22 cellular contexts compared by ENCODE assay signal in the genomic region with DNA sequence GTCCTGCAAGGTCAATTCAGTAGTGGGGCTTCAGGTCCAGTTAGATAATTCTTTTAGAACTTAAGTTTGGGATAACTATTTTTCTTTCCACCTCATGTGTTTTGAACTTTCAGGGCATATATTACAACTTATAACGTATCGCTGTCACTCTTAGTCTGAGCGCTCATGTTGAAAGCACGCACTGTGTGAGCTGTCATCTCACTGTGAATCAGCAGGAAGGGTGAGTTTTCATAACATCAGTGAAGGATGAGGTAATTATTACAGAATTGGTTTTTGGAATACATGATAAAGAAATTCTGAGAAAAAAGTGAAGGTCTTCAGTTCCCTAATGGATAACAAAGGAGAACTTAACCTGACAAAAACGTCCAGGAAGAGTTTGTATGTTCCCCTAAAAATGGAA. TPM values are rescaled to one million over a fixed set of nuclear protein-coding genes. Genes with fewer than 3 reads are reported as not detected.
DNase-seq lines count a peak whose midpoint lies in the region; ATAC-seq and TF ChIP-seq lines count a peak whose summit lies in the region.
"Had no signal": no experiment of that assay in that cellular context is flagged by ENCODE, and none has a peak within 500 bp of the region (broad histone marks: within the 10 kb centered on the region; RNA-seq: fewer than 3 reads in every experiment).

No MANE protein-coding gene starts in this region.

- no peaks in the 10 kb centered on the region for H3F3A ChIP-seq in PC-3 (ENCODE audit: low read length, unreplicated experiment)

- H3K4me1 Mint-ChIP-seq in chondrocyte (ENCODE audit: low read depth) (peaks cover 34% of the 10 kb centered on the region), CD14-positive monocyte (peaks cover 4% of the 10 kb centered on the region)

- no peak overlapping the region for H3K9ac ChIP-seq in PC-3 (ENCODE audit: low read length)

- CTCF ChIA-PET in PC-3 (lab: Charles Lee) (no interaction called here), HEK293T (lab: Yijun Ruan, JAX) (no interaction called here)

- H3K9me3 ChIP-seq in PC-3 (ENCODE audit: low read length), result no peaks in the 10 kb centered on the region
- no peaks in the 10 kb centered on the region for H3K9me3 ChIP-seq in sigmoid colon
- H3K9me3 ChIP-seq: colonic mucosa, mucosa of descending colon, vagina had no signal

- POLR2A ChIA-PET in PC-3 (lab: Charles Lee; ENCODE audit: unreplicated experiment) (interaction anchor here (0.7 kb wide), 1 partner anchor 482 kb away, joined by 4 read pairs; no protein-coding TSS in a partner anchor), HEK293T (lab: Yijun Ruan, JAX) (no interaction called here)

- no peak overlapping the region for H2AFZ ChIP-seq in PC-3 (ENCODE audit: low read length)

- intact Hi-C loops in PC-3 (cut with micrococcal nuclease) (no loop called here), CD14-positive monocyte (cut with micrococcal nuclease) (no loop called here), sigmoid colon (cut with DNase I) (no loop called here)

- H3K4me3 ChIP-seq in PC-3 (ENCODE audit: low read length) (no peak overlapping the region), sigmoid colon (no peak overlapping the region)
- H3K4me3 ChIP-seq: colonic mucosa, mucosa of descending colon, skin epidermis, vagina had no signal

- no peak overlapping the region for H3K4me2 ChIP-seq in PC-3 (ENCODE audit: low read length)

- H3K4me3 Mint-ChIP-seq in chondrocyte (ENCODE audit: unreplicated experiment), result no peak overlapping the region
- no peak overlapping the region for H3K4me3 Mint-ChIP-seq in CD14-positive monocyte

- DNase-seq in Caki2 (ENCODE audit: low read depth), result peak; percentile 78
- DNase-seq in PC-3, result peak; percentile 56
- DNase-seq in chondrocyte (ENCODE audit: low spot score), result no peak
- peak; percentile 52 for DNase-seq in non-pigmented ciliary epithelial cell (ENCODE audit: low read depth)
- DNase-seq in CD14-positive monocyte (ENCODE audit: low spot score), result no peak
- no peak for DNase-seq in sigmoid colon
- DNase-seq in HEK293T (ENCODE audit: extremely low spot score), result no peak
- DNase-seq in COLO668 (lab: John Stamatoyannopoulos, UW; ENCODE audit: unreplicated experiment), result no peak
- DNase-seq: activated CD4-positive, alpha-beta T cell treated with anti-CD3 and anti-CD28 coated beads for 4 hours; activated CD8-positive, alpha-beta memory T cell treated with anti-CD3 and anti-CD28 coated beads, Interleukin-2, amount 50 U/mL, for 48 hours; colonic mucosa; hypothalamus; left cardiac atrium; mucosa of descending colon; NCI-H187; NCI-H510A; occipital lobe; stimulated activated naive CD8-positive, alpha-beta T cell treated with anti-CD3 and anti-CD28 coated beads, Interleukin-15, Interleukin-2, amounts not matched to agents 100 U/mL and 50 U/mL, for 24 hours; T1000 had no signal

- no peaks in the 10 kb centered on the region for H3K9me2 ChIP-seq in PC-3 (replicated peaks; ENCODE audit: low read length)

- no peaks in the 10 kb centered on the region for H3K79me2 ChIP-seq in PC-3 (ENCODE audit: low read length)

- TF ChIP-seq POLR2A in sigmoid colon (IDR thresholded peaks at IDR 0.05), result no peak

- in situ Hi-C loops in Caki2 (cut with HindIII; ENCODE audit: low pct_unique_long_range_greater_than_20kb, low sequenced_read_pairs), result no loop called here

- BruUV-seq in PC-3 (replicated peaks; lab: Mats Ljungman, UMichigan), result no TSS peak

- no peaks in the 10 kb centered on the region for H4K20me1 ChIP-seq in PC-3 (ENCODE audit: low read length)

- peak; percentile 59; the same call in 1 of the 2 replicates for ATAC-seq in PC-3
- ATAC-seq: mucosa of descending colon; stimulated activated naive CD8-positive, alpha-beta T cell treated with anti-CD3 and anti-CD28 coated beads, Interleukin-15, Interleukin-2, amounts not matched to agents 100 U/mL and 50 U/mL, for 24 hours had no signal

- no peak for TF ChIP-seq CTCF in PC-3 (conservative IDR thresholded peaks at IDR 0.05; ENCODE audit: low read depth, low read length)
- no peak for TF ChIP-seq CTCF in chondrocyte (IDR thresholded peaks at IDR 0.05)
- TF ChIP-seq CTCF in CD14-positive monocyte (IDR thresholded peaks at IDR 0.05), result no peak
- TF ChIP-seq CTCF in sigmoid colon (IDR thresholded peaks at IDR 0.05), result no peak

- H3K27ac Mint-ChIP-seq in chondrocyte (ENCODE audit: unreplicated experiment) (peak overlapping the region; percentile 72), CD14-positive monocyte (no peak overlapping the region)
- H3K27ac Mint-ChIP-seq: activated naive CD4-positive, alpha-beta T cell treated with anti-CD3 and anti-CD28 coated beads, Interleukin-2, amount 50 U/mL, for 72 hours had no signal

- H3K27ac ChIP-seq in PC-3 (ENCODE audit: low read length) (no peak overlapping the region), sigmoid colon (no peak overlapping the region)
- H3K27ac ChIP-seq: colonic mucosa, skin epidermis, vagina had no signal

- H3K36me3 ChIP-seq in PC-3 (ENCODE audit: low read depth, low read length), result no peaks in the 10 kb centered on the region
- H3K36me3 ChIP-seq in sigmoid colon, result no peaks in the 10 kb centered on the region
- H3K36me3 ChIP-seq: colonic mucosa, vagina had no signal

- H3K36me3 Mint-ChIP-seq in chondrocyte (ENCODE audit: low read depth), result no peaks in the 10 kb centered on the region
- no peaks in the 10 kb centered on the region for H3K36me3 Mint-ChIP-seq in CD14-positive monocyte
- H3K36me3 Mint-ChIP-seq: activated naive CD4-positive, alpha-beta T cell treated with anti-CD3 and anti-CD28 coated beads, Interleukin-2, amount 50 U/mL, for 72 hours had no signal

- TF ChIP-seq EP300 in sigmoid colon (IDR thresholded peaks at IDR 0.05), result no peak

- peaks cover 20% of the 10 kb centered on the region; the same call in 1 of the 2 replicates for H3K4me1 ChIP-seq in PC-3 (ENCODE audit: insufficient read depth, low read length)
- peaks cover 0 to 6% (median 0%) of the 10 kb centered on the region in 4 donors for H3K4me1 ChIP-seq in sigmoid colon
- H3K4me1 ChIP-seq: colonic mucosa, vagina had no signal

- no peaks in the 10 kb centered on the region for H3K9me3 Mint-ChIP-seq in chondrocyte (ENCODE audit: low read depth)
- H3K9me3 Mint-ChIP-seq in CD14-positive monocyte, result no peaks in the 10 kb centered on the region
- H3K9me3 Mint-ChIP-seq: activated naive CD4-positive, alpha-beta T cell treated with anti-CD3 and anti-CD28 coated beads, Interleukin-2, amount 50 U/mL, for 72 hours had no signal

- H3K27me3 Mint-ChIP-seq in chondrocyte (ENCODE audit: low read depth), result no peaks in the 10 kb centered on the region
- H3K27me3 Mint-ChIP-seq in CD14-positive monocyte (ENCODE audit: low read depth in 3 of 3), result peaks cover 5 to 7% (median 6%) of the 10 kb centered on the region in 3 donors

- WGBS in sigmoid colon, 2 donors, result 89 to 94% methylated on average over 5 of the region's 5 CpGs

- H3K27me3 ChIP-seq in PC-3 (ENCODE audit: low read length) (no peaks in the 10 kb centered on the region), sigmoid colon (no peaks in the 10 kb centered on the region)
- H3K27me3 ChIP-seq: colonic mucosa, vagina had no signal

TF ChIP-seq in HEK293T, 16 proteins besides CTCF, POLR2A, EP300 and RAD21:
- TF ChIP-seq CTBP1 (IDR thresholded peaks at IDR 0.05; ENCODE audit: borderline replicate concordance), result no peak
- TF ChIP-seq BHLHE40 (IDR thresholded peaks at IDR 0.05; ENCODE audit: borderline replicate concordance), result no peak
- TF ChIP-seq, protein P1, sequence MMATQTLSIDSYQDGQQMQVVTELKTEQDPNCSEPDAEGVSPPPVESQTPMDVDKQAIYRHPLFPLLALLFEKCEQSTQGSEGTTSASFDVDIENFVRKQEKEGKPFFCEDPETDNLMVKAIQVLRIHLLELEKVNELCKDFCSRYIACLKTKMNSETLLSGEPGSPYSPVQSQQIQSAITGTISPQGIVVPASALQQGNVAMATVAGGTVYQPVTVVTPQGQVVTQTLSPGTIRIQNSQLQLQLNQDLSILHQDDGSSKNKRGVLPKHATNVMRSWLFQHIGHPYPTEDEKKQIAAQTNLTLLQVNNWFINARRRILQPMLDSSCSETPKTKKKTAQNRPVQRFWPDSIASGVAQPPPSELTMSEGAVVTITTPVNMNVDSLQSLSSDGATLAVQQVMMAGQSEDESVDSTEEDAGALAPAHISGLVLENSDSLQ (IDR thresholded peaks at IDR 0.05), result no peak
- no peak for TF ChIP-seq ARNT (IDR thresholded peaks at IDR 0.05)
- TF ChIP-seq NFRKB (IDR thresholded peaks at IDR 0.05), result no peak
- no peak for TF ChIP-seq SP1 (IDR thresholded peaks at IDR 0.05)
- no peak for TF ChIP-seq FOXA1 (IDR thresholded peaks at IDR 0.05)
- TF ChIP-seq LEF1 (IDR thresholded peaks at IDR 0.05; ENCODE audit: borderline replicate concordance), result no peak
- TF ChIP-seq FOXM1 (IDR thresholded peaks at IDR 0.05; ENCODE audit: borderline replicate concordance), result no peak
- TF ChIP-seq FOXK2 (IDR thresholded peaks at IDR 0.05), result no peak
- no peak for TF ChIP-seq ZNF384 (IDR thresholded peaks at IDR 0.05)

RNA-seq across cellular contexts. Expression of a gene that starts 45.1 kb away (rescaled TPM):
- total RNA-seq in Caki2 (2014; rRNA removed; shearing (Covaris generic); ENCODE audit: low replicate concordance), result 18.0 and 22.1 TPM in 2 replicates
- total RNA-seq in PC-3 (2014; rRNA removed) (0.47 and 0.52 TPM in 2 replicates), chondrocyte (12.8 to 21.9 TPM (median 14.8 TPM) in 3 replicates), sigmoid colon (1 to 10 TPM; 3.0 to 4.8 (median 3.5) TPM)
- polyA plus RNA-seq in CD14-positive monocyte (not detected), sigmoid colon (10 to 100 TPM; 10.2 to 21.3 (median 10.6) TPM)

Comparison
In these comparisons a context has a peak if more than half of its experiments do, and no peak if none do; other contexts are left out.
1. DNase-seq: peak in Caki2 (single experiment), PC-3 (single experiment) and non-pigmented ciliary epithelial cell (single experiment); none in chondrocyte (single experiment), CD14-positive monocyte (single experiment), sigmoid colon (single experiment), HEK293T (single experiment) and COLO668 (single experiment).